1 cellular context compared by ENCODE assay signal in genomic region chr3:65548848-65549625, GRCh38.
TF ChIP-seq lines count a peak whose summit lies in the region.

No MANE protein-coding gene starts in this region.

TF ChIP-seq in HepG2, 621 proteins besides CTCF, POLR2A, EP300 and RAD21 (continued from another document and continues in another):
- TF ChIP-seq ZNF687 (CRISPR knock-in tag; IDR thresholded peaks at IDR 0.05) (peak; percentile 61), ZNF142 (CRISPR knock-in tag; IDR thresholded peaks at IDR 0.05) (0 out of 2 replicates have a peak, but pooled peaks have one; percentile 62), ESRRA (CRISPR knock-in tag; IDR thresholded peaks at IDR 0.05; ENCODE audit: low read depth) (no peak), PRDM10 (CRISPR knock-in tag; IDR thresholded peaks at IDR 0.05; ENCODE audit: low read depth) (no peak), ZNF569 (CRISPR knock-in tag; IDR thresholded peaks at IDR 0.05; ENCODE audit: borderline replicate concordance) (no peak), IKZF4 (CRISPR knock-in tag; IDR thresholded peaks at IDR 0.05; ENCODE audit: borderline replicate concordance, low read depth, not compliant biosample characterization) (peak; percentile 36), ZBTB8A (CRISPR knock-in tag; IDR thresholded peaks at IDR 0.05; ENCODE audit: borderline replicate concordance, low read depth) (no peak), ZNF605 (CRISPR knock-in tag; IDR thresholded peaks at IDR 0.05) (no peak), DMTF1 (CRISPR knock-in tag; IDR thresholded peaks at IDR 0.05) (no peak), PRPF4 (IDR thresholded peaks at IDR 0.05; ENCODE audit: low read depth, low read length, poor library complexity, severe bottlenecking) (no peak), ZNF564 (CRISPR knock-in tag; IDR thresholded peaks at IDR 0.05) (no peak), CSRNP1 (CRISPR knock-in tag; IDR thresholded peaks at IDR 0.05) (no peak), KDM6A (CRISPR knock-in tag; IDR thresholded peaks at IDR 0.05; ENCODE audit: low read depth) (no peak), ZFP1 (CRISPR knock-in tag; IDR thresholded peaks at IDR 0.05) (no peak), BCL3 (CRISPR knock-in tag; IDR thresholded peaks at IDR 0.05) (no peak; the same call in 1 of the 2 replicates), TRIM22 (IDR thresholded peaks at IDR 0.05) (no peak), ZKSCAN1 (IDR thresholded peaks at IDR 0.05; ENCODE audit: low read length) (no peak), PHF21A (CRISPR knock-in tag; IDR thresholded peaks at IDR 0.05) (no peak), NFKBIZ (CRISPR knock-in tag; IDR thresholded peaks at IDR 0.05) (no peak), KLF16 (CRISPR knock-in tag; IDR thresholded peaks at IDR 0.05) (no peak), SP2 (CRISPR knock-in tag; IDR thresholded peaks at IDR 0.05) (no peak), ZNF205 (CRISPR knock-in tag; IDR thresholded peaks at IDR 0.05) (no peak), TRIM24 (CRISPR knock-in tag; IDR thresholded peaks at IDR 0.05) (no peak), ARHGAP35 (CRISPR knock-in tag; IDR thresholded peaks at IDR 0.05; ENCODE audit: borderline replicate concordance) (no peak), CREBL2 (CRISPR knock-in tag; IDR thresholded peaks at IDR 0.05; ENCODE audit: borderline replicate concordance) (no peak), HNRNPK (IDR thresholded peaks at IDR 0.05; ENCODE audit: low read depth, low read length, poor library complexity, severe bottlenecking) (peak; percentile 82), ZNF143 (CRISPR knock-in tag; IDR thresholded peaks at IDR 0.05) (no peak), CAMTA2 (CRISPR knock-in tag; IDR thresholded peaks at IDR 0.05; ENCODE audit: borderline replicate concordance) (no peak), KDM4B (CRISPR knock-in tag; IDR thresholded peaks at IDR 0.05) (no peak), AGO2 (optimal IDR thresholded peaks at IDR 0.05; ENCODE audit: low read depth, low read length) (peak; percentile 66), HNRNPUL1 (IDR thresholded peaks at IDR 0.05; ENCODE audit: low read depth, low read length) (no peak), LBX2 (CRISPR knock-in tag; IDR thresholded peaks at IDR 0.05; ENCODE audit: borderline replicate concordance) (no peak), ELK4 (CRISPR knock-in tag; IDR thresholded peaks at IDR 0.05; ENCODE audit: borderline replicate concordance) (no peak)
